Comparison of ENCODE assay signal across 3 cellular contexts in genomic region chr7:51104278-51104677, GRCh38.
A peak's percentile ranks its signal among the peaks of the same experiment; 100 is the strongest.
TF ChIP-seq lines count a peak whose summit lies in the region.

No MANE protein-coding gene starts in this region.

TF ChIP-seq in HepG2, 621 proteins besides CTCF, POLR2A, EP300 and RAD21:
- peak; percentile 51; the same call in 1 of the 2 replicates for TF ChIP-seq ZNF768 (CRISPR knock-in tag; IDR thresholded peaks at IDR 0.05)
- TF ChIP-seq FOXK1 (CRISPR knock-in tag; IDR thresholded peaks at IDR 0.05; ENCODE audit: borderline replicate concordance, low read depth): no peak
- no peak for TF ChIP-seq SALL1 (CRISPR knock-in tag; IDR thresholded peaks at IDR 0.05)
- no peak for TF ChIP-seq AGO2 (optimal IDR thresholded peaks at IDR 0.05; ENCODE audit: low read depth, low read length)
- TF ChIP-seq FOXP4 (CRISPR knock-in tag; IDR thresholded peaks at IDR 0.05): no peak
- TF ChIP-seq KAT7 (CRISPR knock-in tag; IDR thresholded peaks at IDR 0.05; ENCODE audit: borderline replicate concordance): no peak
- TF ChIP-seq ATRX (CRISPR knock-in tag; IDR thresholded peaks at IDR 0.05; ENCODE audit: borderline replicate concordance): no peak
- no peak for TF ChIP-seq KDM3A (CRISPR knock-in tag; IDR thresholded peaks at IDR 0.05; ENCODE audit: low read depth)

TF ChIP-seq in WTC11, 78 proteins besides CTCF, POLR2A, EP300 and RAD21:
- TF ChIP-seq ARID4B (CRISPR knock-in tag; IDR thresholded peaks at IDR 0.05; ENCODE audit: borderline replicate concordance): no peak
- TF ChIP-seq ZNF671 (CRISPR knock-in tag; IDR thresholded peaks at IDR 0.05): no peak
- TF ChIP-seq PREB (CRISPR knock-in tag; IDR thresholded peaks at IDR 0.05; ENCODE audit: borderline replicate concordance): no peak
- TF ChIP-seq CREM (CRISPR knock-in tag; IDR thresholded peaks at IDR 0.05): no peak
- no peak for TF ChIP-seq MLX (CRISPR knock-in tag; IDR thresholded peaks at IDR 0.05)
- TF ChIP-seq ZNF281 (CRISPR knock-in tag; IDR thresholded peaks at IDR 0.05): no peak
- TF ChIP-seq ZNF232 (CRISPR knock-in tag; IDR thresholded peaks at IDR 0.05): no peak
- TF ChIP-seq NR1H2 (CRISPR knock-in tag; IDR thresholded peaks at IDR 0.05): no peak
TF ChIP-seq in WTC11: peak in this region for 0.

TF ChIP-seq in H1, 55 proteins besides CTCF, POLR2A, EP300 and RAD21:
- peak; percentile 76; the same call in 1 of the 2 replicates for TF ChIP-seq KDM1A (IDR thresholded peaks at IDR 0.05; ENCODE audit: borderline replicate concordance, low read length)
- no peak for TF ChIP-seq RNF2 (IDR thresholded peaks at IDR 0.05; ENCODE audit: borderline replicate concordance, low read depth, low read length, missing control alignments, poor library complexity, severe bottlenecking)
- no peak for TF ChIP-seq ATF2 (IDR thresholded peaks at IDR 0.05; ENCODE audit: low read length)
TF ChIP-seq in H1: peak in this region for 1.
